ENCODE assay signal across 1 cellular context in genomic region chr2:64865073-64865830, GRCh38.
TF ChIP-seq lines count a peak whose summit lies in the region.

No MANE protein-coding gene starts in this region.

TF ChIP-seq in HepG2, 621 proteins besides CTCF, POLR2A, EP300 and RAD21 (continued from another document and continues in another):
- TF ChIP-seq POLR2AphosphoS2 (IDR thresholded peaks at IDR 0.05; ENCODE audit: low read depth, low read length) (no peak), SP5 (CRISPR knock-in tag; IDR thresholded peaks at IDR 0.05; ENCODE audit: borderline replicate concordance, low read depth) (no peak), KDM1A (CRISPR knock-in tag; IDR thresholded peaks at IDR 0.05) (no peak), NFYC (CRISPR knock-in tag; IDR thresholded peaks at IDR 0.05) (no peak), BCLAF1 (IDR thresholded peaks at IDR 0.05) (no peak), HOMEZ (CRISPR knock-in tag; IDR thresholded peaks at IDR 0.05; ENCODE audit: low read depth) (no peak), NAIF1 (CRISPR knock-in tag; IDR thresholded peaks at IDR 0.05; ENCODE audit: borderline replicate concordance) (no peak), ZNF580 (CRISPR knock-in tag; IDR thresholded peaks at IDR 0.05; ENCODE audit: borderline replicate concordance, low read depth) (no peak), SP2 (CRISPR knock-in tag; IDR thresholded peaks at IDR 0.05) (no peak), ONECUT2 (CRISPR knock-in tag; IDR thresholded peaks at IDR 0.05) (no peak), ZNF557 (CRISPR knock-in tag; IDR thresholded peaks at IDR 0.05) (no peak), ATF7 (IDR thresholded peaks at IDR 0.05) (no peak), ATF7 (CRISPR knock-in tag; IDR thresholded peaks at IDR 0.05) (no peak), ERF (CRISPR knock-in tag; IDR thresholded peaks at IDR 0.05) (no peak), ZNF234 (CRISPR knock-in tag; conservative IDR thresholded peaks at IDR 0.05) (no peak), IKZF1 (IDR thresholded peaks at IDR 0.05) (no peak), MIXL1 (CRISPR knock-in tag; IDR thresholded peaks at IDR 0.05) (no peak), ETS1 (CRISPR knock-in tag; IDR thresholded peaks at IDR 0.05) (no peak), PPARG (CRISPR knock-in tag; conservative IDR thresholded peaks at IDR 0.05) (no peak), HNF4G (IDR thresholded peaks at IDR 0.05; ENCODE audit: borderline replicate concordance, low read depth, low read length) (no peak), HNF4G (CRISPR knock-in tag; IDR thresholded peaks at IDR 0.05; ENCODE audit: borderline replicate concordance, low read depth) (no peak), FOXK2 (IDR thresholded peaks at IDR 0.05) (no peak), ZBTB25 (CRISPR knock-in tag; IDR thresholded peaks at IDR 0.05) (no peak), JUND (CRISPR knock-in tag; IDR thresholded peaks at IDR 0.05) (no peak), PAF1 (CRISPR knock-in tag; IDR thresholded peaks at IDR 0.05) (no peak), ARNT2 (CRISPR knock-in tag; IDR thresholded peaks at IDR 0.05; ENCODE audit: low read depth) (0 out of 2 replicates have a peak, but pooled peaks have one; percentile 29), ZNF891 (CRISPR knock-in tag; IDR thresholded peaks at IDR 0.05) (peak; percentile 40; the same call in 1 of the 2 replicates), CSRNP1 (CRISPR knock-in tag; IDR thresholded peaks at IDR 0.05) (no peak), ZNF124 (CRISPR knock-in tag; IDR thresholded peaks at IDR 0.05) (no peak), ZNF232 (CRISPR knock-in tag; IDR thresholded peaks at IDR 0.05; ENCODE audit: borderline replicate concordance) (no peak), SPEN (CRISPR knock-in tag; IDR thresholded peaks at IDR 0.05; ENCODE audit: low read depth) (no peak), BRD4 (CRISPR knock-in tag; IDR thresholded peaks at IDR 0.05) (no peak), AKAP8 (CRISPR knock-in tag; IDR thresholded peaks at IDR 0.05) (no peak), RXRB (CRISPR knock-in tag; IDR thresholded peaks at IDR 0.05; ENCODE audit: borderline replicate concordance) (no peak), NR2C2 (CRISPR knock-in tag; IDR thresholded peaks at IDR 0.05; ENCODE audit: borderline replicate concordance) (no peak), NR2F6 (IDR thresholded peaks at IDR 0.05) (no peak), NR2F6 (CRISPR knock-in tag; IDR thresholded peaks at IDR 0.05) (no peak), NFKB2 (CRISPR knock-in tag; IDR thresholded peaks at IDR 0.05; ENCODE audit: borderline replicate concordance) (peak; percentile 62; the same call in 1 of the 2 replicates), NFE2L1 (CRISPR knock-in tag; IDR thresholded peaks at IDR 0.05; ENCODE audit: borderline replicate concordance) (no peak), ZNF12 (CRISPR knock-in tag; IDR thresholded peaks at IDR 0.05) (no peak), KDM6A (CRISPR knock-in tag; IDR thresholded peaks at IDR 0.05; ENCODE audit: low read depth) (no peak), ZSCAN21 (CRISPR knock-in tag; IDR thresholded peaks at IDR 0.05; ENCODE audit: borderline replicate concordance) (peak; percentile 66; the same call in 1 of the 2 replicates), ZNF788 (CRISPR knock-in tag; IDR thresholded peaks at IDR 0.05; ENCODE audit: borderline replicate concordance) (no peak), NFRKB (IDR thresholded peaks at IDR 0.05) (no peak), ZFP37 (CRISPR knock-in tag; IDR thresholded peaks at IDR 0.05; ENCODE audit: borderline replicate concordance) (no peak), KLF13 (CRISPR knock-in tag; IDR thresholded peaks at IDR 0.05) (no peak), ZNF577 (CRISPR knock-in tag; IDR thresholded peaks at IDR 0.05; ENCODE audit: borderline replicate concordance, low read depth) (no peak), MLX (CRISPR knock-in tag; IDR thresholded peaks at IDR 0.05) (no peak), ZKSCAN5 (CRISPR knock-in tag; IDR thresholded peaks at IDR 0.05) (no peak), ZNF468 (CRISPR knock-in tag; IDR thresholded peaks at IDR 0.05) (no peak), ZNF101 (CRISPR knock-in tag; IDR thresholded peaks at IDR 0.05; ENCODE audit: borderline replicate concordance, low read depth) (no peak), ZNF530 (CRISPR knock-in tag; IDR thresholded peaks at IDR 0.05; ENCODE audit: low read depth) (no peak), ZNF510 (CRISPR knock-in tag; IDR thresholded peaks at IDR 0.05; ENCODE audit: low read depth) (no peak), ATF7-NPFF (CRISPR knock-in tag; IDR thresholded peaks at IDR 0.05; ENCODE audit: low read depth) (no peak), FOXA1 (IDR thresholded peaks at IDR 0.05) (no peak), FOXA1 (CRISPR knock-in tag; IDR thresholded peaks at IDR 0.05) (no peak), KLF15 (CRISPR knock-in tag; IDR thresholded peaks at IDR 0.05; ENCODE audit: borderline replicate concordance) (no peak), ZNF207 (IDR thresholded peaks at IDR 0.05; ENCODE audit: borderline replicate concordance) (no peak), ZNF766 (CRISPR knock-in tag; IDR thresholded peaks at IDR 0.05; ENCODE audit: borderline replicate concordance) (no peak), ZNF317 (CRISPR knock-in tag; IDR thresholded peaks at IDR 0.05) (0 out of 2 replicates have a peak, but pooled peaks have one; percentile 25), ZNF564 (CRISPR knock-in tag; IDR thresholded peaks at IDR 0.05) (no peak), ZNF142 (CRISPR knock-in tag; IDR thresholded peaks at IDR 0.05) (no peak), DR1 (CRISPR knock-in tag; IDR thresholded peaks at IDR 0.05) (no peak)
